ENCODE assay signal across 8 cellular contexts in genomic region chr14:105167303-105168092, GRCh38. TPM values are rescaled to one million over a fixed set of nuclear protein-coding genes. Genes with fewer than 3 reads are reported as not detected.
DNase-seq lines count a peak whose midpoint lies in the region; ATAC-seq and TF ChIP-seq lines count a peak whose summit lies in the region.

No MANE protein-coding gene starts in this region.

- H3K4me1 Mint-ChIP-seq in CD14-positive monocyte, result peaks cover 2% of the 10 kb centered on the region

- no peaks in the 10 kb centered on the region for H3K36me3 ChIP-seq in HUES6 (ENCODE audit: control insufficient read depth, insufficient read depth, low read length)
- no peaks in the 10 kb centered on the region for H3K36me3 ChIP-seq in mesendoderm (ENCODE audit: control insufficient read depth, insufficient read depth, low read length)

- no peaks in the 10 kb centered on the region for H3K36me3 Mint-ChIP-seq in CD14-positive monocyte

- peaks cover 0 to 13% (median 4%) of the 10 kb centered on the region in 7 donors for H3K9me3 Mint-ChIP-seq in CD14-positive monocyte

- in situ Hi-C loops in T47D (cut with HindIII; ENCODE audit: low pct_unique_long_range_greater_than_20kb, low sequenced_read_pairs), result no loop called here

- no peak overlapping the region for H2BK15ac ChIP-seq in mesendoderm (replicated peaks; ENCODE audit: low read depth)

- H2AK5ac ChIP-seq in mesendoderm (ENCODE audit: low read length), result no peak overlapping the region

- no peak overlapping the region for H2BK120ac ChIP-seq in mesendoderm (ENCODE audit: low read depth, low read length)

- no peaks in the 10 kb centered on the region for H3K79me2 ChIP-seq in mesendoderm (ENCODE audit: control insufficient read depth, insufficient read depth, low read length)

- H3K4me3 ChIP-seq in HUES6 (ENCODE audit: low read depth, low read length) (peak overlapping the region; percentile 65), mesendoderm (ENCODE audit: low read length) (no peak overlapping the region)

- no peak overlapping the region for H3K18ac ChIP-seq in mesendoderm (ENCODE audit: low read length)

- no peak for DNase-seq in CD14-positive monocyte (ENCODE audit: low spot score)
- peak; percentile 73 to 80 for DNase-seq in T47D (ENCODE audit: low read depth in 1 of 2, low spot score in 1 of 2)
- DNase-seq in mesendoderm, result peak; percentile 14
- DNase-seq in GOT3 (lab: John Stamatoyannopoulos, UW), result no peak
- no peak for DNase-seq in GM03348 (ENCODE audit: low spot score)

- H2BK5ac ChIP-seq in mesendoderm (ENCODE audit: low read length), result no peak overlapping the region

- H3K9ac ChIP-seq in HUES6 (ENCODE audit: low read length), result peak overlapping the region; percentile 23
- peak overlapping the region; percentile 36 for H3K9ac ChIP-seq in mesendoderm (ENCODE audit: low read length)

- no peak overlapping the region for H3K4ac ChIP-seq in mesendoderm (ENCODE audit: low read depth, low read length)

- intact Hi-C loops in CD14-positive monocyte (cut with micrococcal nuclease), result no loop called here

- peak overlapping the region; percentile 56 for H3K4me2 ChIP-seq in mesendoderm (ENCODE audit: low read length)

- no peak overlapping the region for H4K8ac ChIP-seq in mesendoderm (ENCODE audit: low read depth, low read length)

- no peak overlapping the region for H4K5ac ChIP-seq in mesendoderm (ENCODE audit: low read length)

- H3K27me3 ChIP-seq in HUES6 (ENCODE audit: control insufficient read depth, insufficient read depth, low read length), result peaks cover 29% of the 10 kb centered on the region
- H3K27me3 ChIP-seq in mesendoderm (ENCODE audit: insufficient read depth, low read length, poor library complexity), result no peaks in the 10 kb centered on the region

- H3K27ac Mint-ChIP-seq in CD14-positive monocyte, result no peak overlapping the region

- H3K4me3 Mint-ChIP-seq in CD14-positive monocyte, result peak overlapping the region; percentile 47 to 76

- no peak overlapping the region for H3K23ac ChIP-seq in mesendoderm (ENCODE audit: low read length)

- peaks cover 47 to 62% (median 47%) of the 10 kb centered on the region in 3 donors for H3K27me3 Mint-ChIP-seq in CD14-positive monocyte (ENCODE audit: low read depth in 3 of 3)

- TF ChIP-seq CTCF in CD14-positive monocyte (IDR thresholded peaks at IDR 0.05), result peak; percentile 10

- H3K9me3 ChIP-seq in HUES6 (ENCODE audit: control insufficient read depth, insufficient read depth, low read depth, low read length), result no peaks in the 10 kb centered on the region

- H3K56ac ChIP-seq in mesendoderm (ENCODE audit: low read length), result peak overlapping the region; percentile 73

- WGBS in mesendoderm (ENCODE audit: extremely low coverage, insufficient coverage, low lambda C conversion rate), result no CpG with 5 or more reads among the region's 116 CpGs

- H3K27ac ChIP-seq in HUES6 (ENCODE audit: low read depth, low read length) (no peak overlapping the region), mesendoderm (ENCODE audit: low read depth, low read length) (no peak overlapping the region)

- peaks cover 42% of the 10 kb centered on the region for H3K4me1 ChIP-seq in HUES6 (ENCODE audit: control insufficient read depth, insufficient read depth, low read length)
- no peaks in the 10 kb centered on the region for H3K4me1 ChIP-seq in mesendoderm (ENCODE audit: control insufficient read depth, low read depth, low read length)

- ATAC-seq in HG03460 (IDR thresholded peaks at IDR 0.05; ENCODE audit: unreplicated experiment) (no peak), GM18511 (IDR thresholded peaks at IDR 0.05; ENCODE audit: unreplicated experiment) (no peak)

- H3K79me1 ChIP-seq in mesendoderm (ENCODE audit: low read length), result no peaks in the 10 kb centered on the region

RNA-seq across cellular contexts. Expression of gene JAG2, which starts 1.1 kb away (rescaled TPM):
- polyA plus RNA-seq in CD14-positive monocyte, result not detected
- 0.56 TPM for polyA plus RNA-seq in mesendoderm (2013, experiment 1 of 2)
- 0.73 TPM for polyA plus RNA-seq in mesendoderm (2013, experiment 2 of 2)

RNA-seq across cellular contexts. Expression of gene NUDT14, which starts 13.6 kb away (rescaled TPM):
- polyA plus RNA-seq in CD14-positive monocyte, result 10 to 100 TPM; 23.9 to 37.4 TPM
- polyA plus RNA-seq in mesendoderm (2013, experiment 1 of 2), result 10.5 TPM
- 10.4 TPM for polyA plus RNA-seq in mesendoderm (2013, experiment 2 of 2)

Comparison
In these comparisons a context has a peak if more than half of its experiments do, and no peak if none do; other contexts are left out.
1. DNase-seq: peak in T47D (2 of 2) and mesendoderm (single experiment); none in CD14-positive monocyte (single experiment), GOT3 (single experiment) and GM03348 (single experiment).